ENCODE assay signal across 27 cellular contexts in genomic region chr5:55469838-55470237, GRCh38.
"Had no signal": no experiment of that assay in that cellular context is flagged by ENCODE, and none has a peak within 500 bp of the region (broad histone marks: within the 10 kb centered on the region; RNA-seq: fewer than 3 reads in every experiment).

No MANE protein-coding gene starts in this region.

- H3K36me3 ChIP-seq: WERI-Rb-1 had no signal

- ATAC-seq: activated CD4-positive, CD25-positive, alpha-beta regulatory T cell treated with anti-CD3 and anti-CD28 coated beads, Interleukin-2, amount 50 U/mL, for 24 hours; activated CD8-positive, alpha-beta T cell treated with anti-CD3 and anti-CD28 coated beads, Interleukin-2, amount 10 ng/mL, durations not matched to agents 7 days and 5 days; activated naive CD4-positive, alpha-beta T cell treated with anti-CD3 and anti-CD28 coated beads, Interleukin-2, amount 50 U/mL, for 72 hours; activated naive CD8-positive, alpha-beta T cell treated with anti-CD3 and anti-CD28 coated beads, Interleukin-2, amount 50 U/mL, for 24 hours; K562; Right ventricle myocardium inferior had no signal

- H3K4me3 ChIP-seq: ascending aorta, K562, SK-N-MC had no signal

- DNase-seq: activated CD4-positive, alpha-beta T cell treated with anti-CD3 and anti-CD28 coated beads for 4 hours; activated CD8-positive, alpha-beta memory T cell treated with anti-CD3 and anti-CD28 coated beads, Interleukin-2, amount 50 U/mL, for 48 hours; activated CD8-positive, alpha-beta T cell treated with anti-CD3 and anti-CD28 coated beads, Interleukin-2, amount 10 ng/mL, durations not matched to agents 7 days and 5 days; activated effector memory CD4-positive, alpha-beta T cell treated with anti-CD3 and anti-CD28 coated beads, Interleukin-2, amount 50 U/mL, for 16 hours; activated naive CD4-positive, alpha-beta T cell treated with Interleukin-2 at 50 U/mL for 16 hours; activated naive CD8-positive, alpha-beta T cell treated with anti-CD3 and anti-CD28 coated beads, Interleukin-2, amount 50 U/mL, for 24 hours; activated T-cell treated with anti-CD3 and anti-CD28 coated beads, Interleukin-2, amount 50 U/mL, for 24 hours; amniotic stem cell; Karpas-422; MM.1S; NCI-H1105; NCI-H146; NCI-H187 treated with DMSO at 0.1 percent for 48 hours; NCI-H2171; NCI-H2227 treated with DMSO at 0.1 percent for 48 hours; NCI-H446 treated with DMSO at 0.1 percent for 48 hours; NCI-H524 treated with DMSO at 0.1 percent for 48 hours; NCI-H82; RPMI8226; T-helper 1 cell; WERI-Rb-1 had no signal

- H3K9me3 ChIP-seq: ascending aorta had no signal

- H3K27ac ChIP-seq: ascending aorta, SK-N-MC, WERI-Rb-1 had no signal
